17 cellular contexts compared by ENCODE assay signal in genomic region chr9:135248111-135248510, GRCh38.
A peak's percentile ranks its signal among the peaks of the same experiment; 100 is the strongest.
DNase-seq lines count a peak whose midpoint lies in the region; ATAC-seq and TF ChIP-seq lines count a peak whose summit lies in the region.
"Had no signal": no experiment of that assay in that cellular context is flagged by ENCODE, and none has a peak within 500 bp of the region (broad histone marks: within the 10 kb centered on the region; RNA-seq: fewer than 3 reads in every experiment).

No MANE protein-coding gene starts in this region.

- CTCF ChIA-PET in RWPE1 (lab: Yijun Ruan, JAX), result no interaction called here

- H3K79me2 ChIP-seq in trophoblast cell (ENCODE audit: control insufficient read depth, insufficient read depth, low read length, poor library complexity), result no peaks in the 10 kb centered on the region

- H3K27ac ChIP-seq in left ventricle myocardium inferior (replicated peaks) (no peak overlapping the region), lower lobe of right lung (no peak overlapping the region), aorta (ENCODE audit: low read depth in 1 of 2, low read length in 2 of 2) (no peak overlapping the region), trophoblast cell (ENCODE audit: low read depth, low read length) (no peak overlapping the region), RWPE1 (no peak overlapping the region)
- H3K27ac ChIP-seq: SJCRH30 had no signal

- no peak overlapping the region for H3K18ac ChIP-seq in trophoblast cell (ENCODE audit: low read length)

- no peak overlapping the region for H3K4me3 ChIP-seq in left ventricle myocardium inferior
- H3K4me3 ChIP-seq in lower lobe of right lung, result no peak overlapping the region
- no peak overlapping the region for H3K4me3 ChIP-seq in aorta (ENCODE audit: low read length in 2 of 2)
- no peak overlapping the region for H3K4me3 ChIP-seq in trophoblast cell (ENCODE audit: low read depth, low read length)
- H3K4me3 ChIP-seq: SJCRH30 had no signal

- H3K4me2 ChIP-seq in trophoblast cell (ENCODE audit: low read length), result no peak overlapping the region

- TF ChIP-seq CTCF in left ventricle myocardium inferior (IDR thresholded peaks at IDR 0.05; ENCODE audit: borderline replicate concordance) (no peak), lower lobe of right lung (IDR thresholded peaks at IDR 0.05) (no peak), RWPE1 (conservative IDR thresholded peaks at IDR 0.05; ENCODE audit: low read depth) (no peak)

- no peak overlapping the region for H2AK5ac ChIP-seq in trophoblast cell (ENCODE audit: low read length)

- H4K8ac ChIP-seq in trophoblast cell (ENCODE audit: low read depth, low read length), result no peak overlapping the region

- H2BK120ac ChIP-seq in trophoblast cell (ENCODE audit: insufficient read depth, low read length, poor library complexity), result no peak overlapping the region

- POLR2A ChIA-PET in RWPE1 (lab: Yijun Ruan, JAX; ENCODE audit: low non-redundant PET), result interaction anchor here (0.6 kb wide), 1 partner anchor 12 kb away, joined by 6 read pairs; no protein-coding TSS in a partner anchor

- H3K27me3 ChIP-seq in left ventricle myocardium inferior (ENCODE audit: low read depth) (peaks cover 95% of the 10 kb centered on the region), lower lobe of right lung (ENCODE audit: low read depth) (peaks cover 24% of the 10 kb centered on the region), aorta (ENCODE audit: control insufficient read depth in 1 of 2, insufficient read depth in 2 of 2, low read length in 1 of 2) (no peaks in the 10 kb centered on the region), trophoblast cell (ENCODE audit: insufficient read depth, low read length) (no peaks in the 10 kb centered on the region)

- H2AFZ ChIP-seq in trophoblast cell (ENCODE audit: insufficient read depth, low read length, poor library complexity), result no peak overlapping the region

- H3K36me3 ChIP-seq in left ventricle myocardium inferior (no peaks in the 10 kb centered on the region), lower lobe of right lung (no peaks in the 10 kb centered on the region), aorta (ENCODE audit: control insufficient read depth in 1 of 2, insufficient read depth in 2 of 2, low read length in 1 of 2) (no peaks in the 10 kb centered on the region), trophoblast cell (ENCODE audit: control insufficient read depth in 1 of 2, insufficient read depth in 2 of 2, low read length in 2 of 2) (no peaks in the 10 kb centered on the region)
- H3K36me3 ChIP-seq: SJCRH30 had no signal

- ATAC-seq in lower lobe of right lung (no peak), aorta (ENCODE audit: low FRiP score) (no peak), GM19455 (IDR thresholded peaks at IDR 0.05; ENCODE audit: unreplicated experiment) (no peak)

- DNase-seq in cardiac septum (ENCODE audit: low spot score) (peak; percentile 69), left ventricle myocardium inferior (no peak), SK-MEL-5 (ENCODE audit: low read depth, low spot score) (peak; percentile 52), lower lobe of right lung (peak; percentile 42), aorta (peak; percentile 12 to 55), trophoblast cell (no peak), RWPE1 (ENCODE audit: low spot score) (no peak)
- DNase-seq: C1 segment of cervical spinal cord, DMS153, EL, NCI-H187 treated with DMSO at 0.1 percent for 48 hours, NCI-H2171, NCI-H446, NCI-H69, OCI-M1, SJCRH30 had no signal

- no peak overlapping the region for H4K12ac ChIP-seq in trophoblast cell (ENCODE audit: low read depth, low read length)

- in situ Hi-C loops in SK-MEL-5 (cut with HindIII; ENCODE audit: low pct_unique_long_range_greater_than_20kb, low sequenced_read_pairs), result no loop called here

- no peak overlapping the region for H4K91ac ChIP-seq in trophoblast cell (ENCODE audit: low read depth, low read length)

- no peaks in the 10 kb centered on the region for H3K79me1 ChIP-seq in trophoblast cell (ENCODE audit: low read length)

- H3K4ac ChIP-seq in trophoblast cell (ENCODE audit: low read depth, low read length), result no peak overlapping the region

- WGBS in aorta, 2 donors, result 58 to 59% methylated on average over 8 of the region's 8 CpGs
- no CpG with 5 or more reads among the region's 8 CpGs for WGBS in trophoblast cell (ENCODE audit: extremely low coverage, insufficient coverage, insufficient read length)

- H3K9me3 ChIP-seq in left ventricle myocardium inferior (replicated peaks), result no peaks in the 10 kb centered on the region
- no peaks in the 10 kb centered on the region for H3K9me3 ChIP-seq in lower lobe of right lung
- H3K9me3 ChIP-seq in aorta (ENCODE audit: control insufficient read depth, low read length), result no peaks in the 10 kb centered on the region
- peaks cover 2% of the 10 kb centered on the region for H3K9me3 ChIP-seq in trophoblast cell (ENCODE audit: insufficient read depth, low read depth, low read length)
- H3K9me3 ChIP-seq: SJCRH30 had no signal

- H2BK12ac ChIP-seq in trophoblast cell (ENCODE audit: low read length), result no peak overlapping the region

- H3K23ac ChIP-seq in trophoblast cell (ENCODE audit: low read length), result no peak overlapping the region

- H3K9ac ChIP-seq in trophoblast cell (ENCODE audit: low read length), result no peak overlapping the region

- no peak overlapping the region for H2BK5ac ChIP-seq in trophoblast cell (ENCODE audit: low read depth, low read length, poor library complexity)

- no peak overlapping the region for H3K14ac ChIP-seq in trophoblast cell (ENCODE audit: low read length)

- H3K4me1 ChIP-seq in left ventricle myocardium inferior, result peaks cover 10% of the 10 kb centered on the region
- no peaks in the 10 kb centered on the region for H3K4me1 ChIP-seq in lower lobe of right lung
- no peaks in the 10 kb centered on the region for H3K4me1 ChIP-seq in aorta (ENCODE audit: control insufficient read depth in 1 of 2, insufficient read depth in 2 of 2, low read length in 2 of 2)
- H3K4me1 ChIP-seq in trophoblast cell (ENCODE audit: control insufficient read depth in 1 of 2, insufficient read depth in 2 of 2, low read length in 2 of 2), result no peaks in the 10 kb centered on the region
- H3K4me1 ChIP-seq: SJCRH30 had no signal

- intact Hi-C loops in cardiac septum (cut with DNase I) (no loop called here), left ventricle myocardium inferior (cut with micrococcal nuclease) (no loop called here), lower lobe of right lung (cut with DNase I) (no loop called here), aorta (cut with DNase I) (no loop called here)

Comparison
In these comparisons a context has a peak if more than half of its experiments do, and no peak if none do; other contexts are left out.
1. DNase-seq: peak in cardiac septum (single experiment), SK-MEL-5 (single experiment), lower lobe of right lung (single experiment) and aorta (2 of 2); none in left ventricle myocardium inferior (single experiment), trophoblast cell (0 of 2) and RWPE1 (single experiment).